3 cellular contexts compared by ENCODE assay signal in genomic region chr6:48240287-48240686, GRCh38.
A peak's percentile ranks its signal among the peaks of the same experiment; 100 is the strongest.
TF ChIP-seq lines count a peak whose summit lies in the region.

No MANE protein-coding gene starts in this region.

TF ChIP-seq in HepG2, 621 proteins besides CTCF, POLR2A, EP300 and RAD21 (continues in another document):
- TF ChIP-seq ZNF619 (CRISPR knock-in tag; IDR thresholded peaks at IDR 0.05), result no peak
- peak; percentile 55 for TF ChIP-seq CEBPG (CRISPR knock-in tag; IDR thresholded peaks at IDR 0.05)
- TF ChIP-seq HNRNPUL1 (IDR thresholded peaks at IDR 0.05; ENCODE audit: low read depth, low read length), result no peak
- TF ChIP-seq JUNB (CRISPR knock-in tag; IDR thresholded peaks at IDR 0.05; ENCODE audit: borderline replicate concordance), result no peak
- no peak for TF ChIP-seq ZNF362 (CRISPR knock-in tag; IDR thresholded peaks at IDR 0.05; ENCODE audit: borderline replicate concordance)
- TF ChIP-seq REPIN1 (CRISPR knock-in tag; IDR thresholded peaks at IDR 0.05; ENCODE audit: borderline replicate concordance, low read depth), result no peak
- no peak for TF ChIP-seq HNRNPLL (IDR thresholded peaks at IDR 0.05; ENCODE audit: low read depth, low read length, poor library complexity, severe bottlenecking)
- TF ChIP-seq ZNF770 (CRISPR knock-in tag; IDR thresholded peaks at IDR 0.05), result no peak
- TF ChIP-seq ZNF180 (CRISPR knock-in tag; IDR thresholded peaks at IDR 0.05; ENCODE audit: borderline replicate concordance, low read depth), result no peak
- TF ChIP-seq ZNF605 (CRISPR knock-in tag; IDR thresholded peaks at IDR 0.05), result no peak
- TF ChIP-seq HNRNPH1 (optimal IDR thresholded peaks at IDR 0.05; ENCODE audit: low read depth, low read length), result no peak
- no peak for TF ChIP-seq PRPF4 (IDR thresholded peaks at IDR 0.05; ENCODE audit: low read depth, low read length, poor library complexity, severe bottlenecking)
- TF ChIP-seq ZNF468 (CRISPR knock-in tag; IDR thresholded peaks at IDR 0.05), result no peak
- no peak for TF ChIP-seq ZNF724P (CRISPR knock-in tag; IDR thresholded peaks at IDR 0.05; ENCODE audit: borderline replicate concordance)
- peak; percentile 84 for TF ChIP-seq CEBPB (IDR thresholded peaks at IDR 0.05; ENCODE audit: borderline replicate concordance, low read depth, low read length)
- TF ChIP-seq TFDP1 (CRISPR knock-in tag; IDR thresholded peaks at IDR 0.05; ENCODE audit: borderline replicate concordance), result no peak
- peak; percentile 78 for TF ChIP-seq ATF7 (IDR thresholded peaks at IDR 0.05)
- no peak for TF ChIP-seq ATF7 (CRISPR knock-in tag; IDR thresholded peaks at IDR 0.05)
- TF ChIP-seq ZNF543 (CRISPR knock-in tag; IDR thresholded peaks at IDR 0.05), result no peak

TF ChIP-seq in Ishikawa, 13 proteins besides CTCF, POLR2A, EP300 and RAD21:
- TF ChIP-seq USF1 (IDR thresholded peaks at IDR 0.05), result no peak
- peak; percentile 37; the same call in 1 of the 2 replicates for TF ChIP-seq CEBPB (IDR thresholded peaks at IDR 0.05)
TF ChIP-seq in Ishikawa: peak in this region for 1.

TF ChIP-seq in H1, 55 proteins besides CTCF, POLR2A, EP300 and RAD21:
- TF ChIP-seq CEBPB (IDR thresholded peaks at IDR 0.05; ENCODE audit: low read depth, low read length) (peak; percentile 91), TEAD4 (IDR thresholded peaks at IDR 0.05; ENCODE audit: low read depth, low read length) (no peak)
